ENCODE assay signal across 8 cellular contexts in genomic region chr3:2099779-2100191, GRCh38. TPM values are rescaled to one million over a fixed set of nuclear protein-coding genes. Genes with fewer than 3 reads are reported as not detected.
DNase-seq lines count a peak whose midpoint lies in the region; ATAC-seq and TF ChIP-seq lines count a peak whose summit lies in the region.

No MANE protein-coding gene starts in this region.

- CTCF ChIA-PET in A673 (lab: Charles Lee): no interaction called here

- no peak overlapping the region for H4K8ac ChIP-seq in neuronal stem cell (ENCODE audit: low read depth, low read length)

- no peak overlapping the region for H2AK5ac ChIP-seq in neuronal stem cell (ENCODE audit: low read depth, low read length)

- H3K4ac ChIP-seq in neuronal stem cell (ENCODE audit: low read length): no peak overlapping the region

- intact Hi-C loops in A673 (cut with micrococcal nuclease; ENCODE audit: unreplicated experiment): loop anchor here (5.0 kb wide), 1 partner anchor 1012 kb away; no protein-coding TSS in a partner anchor
- intact Hi-C loops in esophagus squamous epithelium (cut with DNase I): no loop called here

- ATAC-seq in HG03095 (IDR thresholded peaks at IDR 0.05; ENCODE audit: unreplicated experiment) (no peak), GM21367 (IDR thresholded peaks at IDR 0.05; ENCODE audit: unreplicated experiment) (no peak), GM18867 (IDR thresholded peaks at IDR 0.05; ENCODE audit: unreplicated experiment) (no peak)

- POLR2A ChIA-PET in A673 (lab: Charles Lee; ENCODE audit: low non-redundant PET): no interaction called here

- peak; percentile 13 for DNase-seq in A673 (ENCODE audit: low spot score)
- no peak for DNase-seq in esophagus squamous epithelium (lab: John Stamatoyannopoulos, UW)
- DNase-seq in neuronal stem cell (ENCODE audit: low spot score): no peak
- no peak for DNase-seq in NCI-H2107 (lab: John Stamatoyannopoulos, UW)

- peak overlapping the region; percentile 97 for H2AFZ ChIP-seq in neuronal stem cell (ENCODE audit: low read length)

- no TSS peak for BruUV-seq in A673 (replicated peaks; lab: Mats Ljungman, UMichigan)

- peak overlapping the region; percentile 88 for H3K18ac ChIP-seq in neuronal stem cell (ENCODE audit: low read length)

- H3K4me3 ChIP-seq in A673 (ENCODE audit: low read depth, low read length, poor library complexity, severe bottlenecking): peak overlapping the region; percentile 52
- H3K4me3 ChIP-seq in HUES6 (ENCODE audit: low read depth, low read length): peak overlapping the region; percentile 70
- peak overlapping the region; percentile 28 to 74 (median 45) for H3K4me3 ChIP-seq in esophagus squamous epithelium
- peak overlapping the region in 1 of 2 donors; percentile 89 for H3K4me3 ChIP-seq in neuronal stem cell (ENCODE audit: low read length in 2 of 2)

- TF ChIP-seq CTCF in A673 (conservative IDR thresholded peaks at IDR 0.05; ENCODE audit: low read depth, low read length) (no peak), esophagus squamous epithelium (IDR thresholded peaks at IDR 0.05) (no peak)

- peak overlapping the region; percentile 99 for H3K4me2 ChIP-seq in neuronal stem cell (ENCODE audit: insufficient read depth, low read length, poor library complexity, severe bottlenecking)

- WGBS in esophagus squamous epithelium, 2 donors: 5 to 17% methylated on average over 7 to 14 of the region's 26 CpGs
- WGBS in neuronal stem cell (ENCODE audit: extremely low coverage in 2 of 2, insufficient read length in 2 of 2, insufficient replicate concordance in 1 of 2), 2 donors: no CpG with 5 or more reads among the region's 26 CpGs

- H3K27ac ChIP-seq in A673 (ENCODE audit: low read depth, low read length, poor library complexity, severe bottlenecking) (no peak overlapping the region), HUES6 (ENCODE audit: low read depth, low read length) (no peak overlapping the region), esophagus squamous epithelium (no peak overlapping the region), neuronal stem cell (replicated peaks; ENCODE audit: low read length) (no peak overlapping the region)

- H2BK12ac ChIP-seq in neuronal stem cell (ENCODE audit: low read length): no peak overlapping the region

- no peak overlapping the region for H3K9ac ChIP-seq in HUES6 (ENCODE audit: low read length)
- no peak overlapping the region for H3K9ac ChIP-seq in neuronal stem cell (ENCODE audit: low read depth, low read length, poor library complexity)

- H2BK120ac ChIP-seq in neuronal stem cell (ENCODE audit: low read depth, low read length): peak overlapping the region; percentile 93

- no peak overlapping the region for H2BK5ac ChIP-seq in neuronal stem cell (ENCODE audit: low read length)

- no peaks in the 10 kb centered on the region for H3K79me1 ChIP-seq in neuronal stem cell (ENCODE audit: low read depth, low read length)

- H3K23ac ChIP-seq in neuronal stem cell (ENCODE audit: low read depth, low read length, poor library complexity): no peak overlapping the region

- no peaks in the 10 kb centered on the region for H3K36me3 ChIP-seq in A673 (ENCODE audit: insufficient read depth, low read length, poor library complexity, severe bottlenecking)
- H3K36me3 ChIP-seq in HUES6 (ENCODE audit: control insufficient read depth, insufficient read depth, low read length): no peaks in the 10 kb centered on the region
- H3K36me3 ChIP-seq in esophagus squamous epithelium: no peaks in the 10 kb centered on the region
- peaks cover 0 to under 1% of the 10 kb centered on the region in 2 donors for H3K36me3 ChIP-seq in neuronal stem cell (replicated peaks in 1 of 2; ENCODE audit: control insufficient read depth in 2 of 2, insufficient read depth in 2 of 2, low read length in 2 of 2)

- H3K4me1 ChIP-seq in A673 (ENCODE audit: insufficient read depth, low read length, poor library complexity, severe bottlenecking) (peaks cover 4% of the 10 kb centered on the region), HUES6 (ENCODE audit: control insufficient read depth, insufficient read depth, low read length) (peaks cover 14% of the 10 kb centered on the region), esophagus squamous epithelium (peaks cover 0 to 32% (median 3%) of the 10 kb centered on the region in 3 donors), neuronal stem cell (ENCODE audit: control insufficient read depth in 2 of 2, insufficient read depth in 1 of 2, low read depth in 1 of 2, low read length in 2 of 2) (peaks cover 0 to 14% of the 10 kb centered on the region in 2 donors)

- no peak overlapping the region for H2BK15ac ChIP-seq in neuronal stem cell (ENCODE audit: low read length)

- no peak overlapping the region for H4K91ac ChIP-seq in neuronal stem cell (ENCODE audit: low read depth, low read length, poor library complexity)

- peaks cover 16% of the 10 kb centered on the region for H3K27me3 ChIP-seq in A673 (replicated peaks; ENCODE audit: insufficient read depth, low read depth, low read length, poor library complexity)
- H3K27me3 ChIP-seq in HUES6 (ENCODE audit: control insufficient read depth, insufficient read depth, low read length): peaks cover 84% of the 10 kb centered on the region
- peaks cover 0 to 74% (median 1%) of the 10 kb centered on the region in 4 donors for H3K27me3 ChIP-seq in esophagus squamous epithelium
- peaks cover 2 to 72% (median 22%) of the 10 kb centered on the region in 3 experiments for H3K27me3 ChIP-seq in neuronal stem cell (ENCODE audit: control insufficient read depth in 3 of 3, insufficient read depth in 3 of 3, low read depth in 1 of 3, low read length in 3 of 3)

- no peak overlapping the region for H3K14ac ChIP-seq in neuronal stem cell (ENCODE audit: low read length)

- TF ChIP-seq POLR2A in esophagus squamous epithelium (IDR thresholded peaks at IDR 0.05): no peak

- H3K9me3 ChIP-seq in A673 (ENCODE audit: low read depth, low read length, poor library complexity, severe bottlenecking) (no peaks in the 10 kb centered on the region), HUES6 (ENCODE audit: control insufficient read depth, insufficient read depth, low read depth, low read length) (peaks cover 4% of the 10 kb centered on the region; the same call in 1 of the 2 replicates), esophagus squamous epithelium (no peaks in the 10 kb centered on the region), neuronal stem cell (replicated peaks in 1 of 2; ENCODE audit: control insufficient read depth in 2 of 2, insufficient read depth in 1 of 2, low read depth in 1 of 2, low read length in 2 of 2) (peaks cover 0 to 2% of the 10 kb centered on the region in 2 donors)

RNA-seq across cellular contexts. Expression of gene CNTN4, which starts 1.1 kb away (rescaled TPM):
- 5.7 and 6.1 TPM in 2 replicates for total RNA-seq in A673 (2021)
- total RNA-seq in esophagus squamous epithelium: 1 to 10 TPM in 2 of 4 donors, under 1 TPM in 2; 0.31 to 8.5 (median 3.5) TPM
- 5.2 TPM for polyA plus RNA-seq in neuronal stem cell (2013, experiment 1 of 2)
- 6.5 TPM for polyA plus RNA-seq in neuronal stem cell (2013, experiment 2 of 2)
